Comparison of ENCODE assay signal across 16 cellular contexts in the genomic region with DNA sequence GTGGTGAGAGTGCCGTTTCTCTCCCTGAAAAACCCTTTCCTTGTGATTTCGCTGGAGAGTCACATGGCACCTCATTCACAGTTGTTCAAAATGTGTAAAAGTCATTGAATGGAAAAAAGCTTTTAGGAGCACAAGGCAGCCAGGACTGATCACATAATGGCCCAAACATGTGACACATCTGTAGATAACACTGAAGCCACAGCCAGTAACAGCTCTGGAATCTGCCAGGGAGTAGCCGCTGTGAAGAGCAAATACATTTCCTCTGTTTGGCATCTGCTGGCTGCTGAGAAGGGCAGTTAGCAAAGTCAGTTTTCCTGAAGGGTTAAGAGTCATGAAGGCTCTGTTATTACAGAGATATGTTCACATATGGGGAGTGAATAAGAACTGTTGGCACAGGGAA.
DNase-seq lines count a peak whose midpoint lies in the region; TF ChIP-seq lines count a peak whose summit lies in the region.
"Had no signal": no experiment of that assay in that cellular context is flagged by ENCODE, and none has a peak within 500 bp of the region (broad histone marks: within the 10 kb centered on the region; RNA-seq: fewer than 3 reads in every experiment).

No MANE protein-coding gene starts in this region.

- no peaks in the 10 kb centered on the region for H3K27me3 Mint-ChIP-seq in mesothelial cell of epicardium (ENCODE audit: low read depth)
- H3K27me3 Mint-ChIP-seq: naive B cell had no signal

- H3K4me3 ChIP-seq in colonic mucosa (no peak overlapping the region), Karpas-422 (ENCODE audit: low read length) (no peak overlapping the region), Peyer's patch (no peak overlapping the region)
- H3K4me3 ChIP-seq: right lobe of liver had no signal

- H3K27ac ChIP-seq in colonic mucosa = no peak overlapping the region
- H3K27ac ChIP-seq in Karpas-422 (ENCODE audit: low read length) = no peak overlapping the region
- H3K27ac ChIP-seq in Peyer's patch = no peak overlapping the region
- H3K27ac ChIP-seq: C4-2B, right lobe of liver had no signal

- TF ChIP-seq POLR2A in Peyer's patch (IDR thresholded peaks at IDR 0.05) = no peak

- peaks cover 9% of the 10 kb centered on the region for H3K4me1 Mint-ChIP-seq in mesothelial cell of epicardium
- H3K4me1 Mint-ChIP-seq: naive B cell had no signal

- no peaks in the 10 kb centered on the region for H3K79me2 ChIP-seq in Karpas-422 (ENCODE audit: low read length)

- H3K9me2 ChIP-seq in Karpas-422 (replicated peaks; ENCODE audit: insufficient read depth, low read length) = 0 out of 2 replicates have a peak, but pooled peaks cover 2% of the 10 kb centered on the region

- H3K4me1 ChIP-seq in colonic mucosa (no peaks in the 10 kb centered on the region), Karpas-422 (ENCODE audit: low read length) (no peaks in the 10 kb centered on the region), Peyer's patch (no peaks in the 10 kb centered on the region)
- H3K4me1 ChIP-seq: right lobe of liver had no signal

- H2AFZ ChIP-seq in Karpas-422 (ENCODE audit: low read length) = no peak overlapping the region

- H3K4me3 Mint-ChIP-seq in mesothelial cell of epicardium = no peak overlapping the region
- H3K4me3 Mint-ChIP-seq: naive B cell had no signal

- no peaks in the 10 kb centered on the region for H3K36me3 ChIP-seq in colonic mucosa
- H3K36me3 ChIP-seq in Karpas-422 (ENCODE audit: insufficient read depth, low read length) = no peaks in the 10 kb centered on the region
- no peaks in the 10 kb centered on the region for H3K36me3 ChIP-seq in Peyer's patch
- H3K36me3 ChIP-seq: right lobe of liver had no signal

- no peak for TF ChIP-seq CTCF in mesothelial cell of epicardium (IDR thresholded peaks at IDR 0.05; ENCODE audit: unreplicated experiment)
- no peak for TF ChIP-seq CTCF in colonic mucosa (IDR thresholded peaks at IDR 0.05)
- no peak for TF ChIP-seq CTCF in Peyer's patch (IDR thresholded peaks at IDR 0.05)

- no peak overlapping the region for H3K4me2 ChIP-seq in Karpas-422 (ENCODE audit: low read depth, low read length, poor library complexity, severe bottlenecking)

- H3K9me3 Mint-ChIP-seq in mesothelial cell of epicardium = no peaks in the 10 kb centered on the region

- H3K27me3 ChIP-seq in colonic mucosa (no peaks in the 10 kb centered on the region), Karpas-422 (ENCODE audit: low read length) (no peaks in the 10 kb centered on the region), Peyer's patch (no peaks in the 10 kb centered on the region)
- H3K27me3 ChIP-seq: right lobe of liver had no signal

- H3K27ac Mint-ChIP-seq in mesothelial cell of epicardium = peak overlapping the region; percentile 25
- H3K27ac Mint-ChIP-seq: naive B cell had no signal

- H3K36me3 Mint-ChIP-seq in mesothelial cell of epicardium = no peaks in the 10 kb centered on the region
- H3K36me3 Mint-ChIP-seq: naive B cell had no signal

- no peaks in the 10 kb centered on the region for H4K20me1 ChIP-seq in Karpas-422 (ENCODE audit: insufficient read depth, low read depth, low read length)

- H3K9me3 ChIP-seq in colonic mucosa (no peaks in the 10 kb centered on the region), Karpas-422 (ENCODE audit: low read length) (no peaks in the 10 kb centered on the region), Peyer's patch (no peaks in the 10 kb centered on the region)
- H3K9me3 ChIP-seq: right lobe of liver had no signal

- DNase-seq in ELF-1 (ENCODE audit: low read depth, low spot score) (peak; percentile 6), NCI-H226 (peak; percentile 88), fibroblast of gingiva (ENCODE audit: low read depth) (peak; percentile 22), mesothelial cell of epicardium (ENCODE audit: low spot score in 2 of 2, unreplicated experiment in 2 of 2) (no peak), colonic mucosa (no peak), Karpas-422 (no peak), Peyer's patch (no peak)
- no peak for DNase-seq in stimulated activated naive CD4-positive, alpha-beta T cell (lab: John Stamatoyannopoulos, UW)
- DNase-seq: activated CD4-positive, CD25-positive, alpha-beta regulatory T cell treated with anti-CD3 and anti-CD28 coated beads, Interleukin-2, amount 50 U/mL, for 72 hours; naive B cell; NCI-H1417 treated with DMSO at 0.1 percent for 48 hours; NCI-H446; right lobe of liver; stimulated activated CD4-positive, alpha-beta T cell treated with anti-CD3 and anti-CD28 coated beads, Interleukin-4, amount 100 ng/mL, for 1 hour; T-helper 1 cell had no signal

- no peak overlapping the region for H3K9ac ChIP-seq in colonic mucosa (ENCODE audit: low read depth in 2 of 2, low read length in 2 of 2)
- H3K9ac ChIP-seq in Karpas-422 (ENCODE audit: low read length) = no peak overlapping the region

- intact Hi-C loops in colonic mucosa (cut with DNase I) = no loop called here

Comparison
In these comparisons a context has a peak if more than half of its experiments do, and no peak if none do; other contexts are left out.
1. DNase-seq: peak in ELF-1 (single experiment), NCI-H226 (single experiment) and fibroblast of gingiva (single experiment); none in mesothelial cell of epicardium (0 of 2), stimulated activated naive CD4-positive, alpha-beta T cell (0 of 6), colonic mucosa (single experiment), Karpas-422 (single experiment) and Peyer's patch (0 of 3).